ENCODE assay signal across 10 cellular contexts in genomic region chr7:25852995-25853713, GRCh38.
A peak's percentile ranks its signal among the peaks of the same experiment; 100 is the strongest.
DNase-seq lines count a peak whose midpoint lies in the region; ATAC-seq and TF ChIP-seq lines count a peak whose summit lies in the region.
"Had no signal": no experiment of that assay in that cellular context is flagged by ENCODE, and none has a peak within 500 bp of the region (broad histone marks: within the 10 kb centered on the region; RNA-seq: fewer than 3 reads in every experiment).

No MANE protein-coding gene starts in this region.

- peaks cover 26% of the 10 kb centered on the region for H3K4me1 Mint-ChIP-seq in progenitor cell of endocrine pancreas (ENCODE audit: low read depth)

- H3K36me3 ChIP-seq in GM23248 (ENCODE audit: low read depth) = no peaks in the 10 kb centered on the region
- H3K36me3 ChIP-seq in NT2/D1 (ENCODE audit: insufficient read depth, insufficient read length, low read length) = no peaks in the 10 kb centered on the region
- H3K36me3 ChIP-seq in esophagus squamous epithelium = no peaks in the 10 kb centered on the region

- intact Hi-C loops in esophagus squamous epithelium (cut with DNase I) = loop anchor here (5.0 to 10.0 kb wide), 4 partner anchors 286 to 1312 kb away; partner anchors contain the start of gene HOXA9

- peaks cover 28% of the 10 kb centered on the region for H3K27me3 Mint-ChIP-seq in progenitor cell of endocrine pancreas

- peak overlapping the region; percentile 97; the same call in 1 of the 2 replicates for H3K27ac ChIP-seq in GM23248
- peak overlapping the region; percentile 77 to 89 (median 86) for H3K27ac ChIP-seq in esophagus squamous epithelium

- TF ChIP-seq CTCF in esophagus squamous epithelium (IDR thresholded peaks at IDR 0.05) = no peak
- no peak for TF ChIP-seq CTCF in progenitor cell of endocrine pancreas (IDR thresholded peaks at IDR 0.05; ENCODE audit: unreplicated experiment)

- in situ Hi-C loops in GM23248 (cut with MboI) = loop anchor here (5.0 to 10.0 kb wide), 3 partner anchors 466 to 1322 kb away; partner anchors contain the start of gene HOXA10

- peak overlapping the region; percentile 81 for H2AFZ ChIP-seq in GM23248

- no peaks in the 10 kb centered on the region for H3K9me3 Mint-ChIP-seq in progenitor cell of endocrine pancreas (ENCODE audit: low read depth)

- no peaks in the 10 kb centered on the region for H3K36me3 Mint-ChIP-seq in progenitor cell of endocrine pancreas (ENCODE audit: insufficient read depth)

- peak; percentile 20 for DNase-seq in GM23248
- no peak for DNase-seq in NT2/D1 (ENCODE audit: low read depth, low spot score)
- DNase-seq in esophagus squamous epithelium (lab: John Stamatoyannopoulos, UW) = no peak
- no peak for DNase-seq in progenitor cell of endocrine pancreas (ENCODE audit: low spot score, unreplicated experiment)
- DNase-seq in DMS79 (lab: John Stamatoyannopoulos, UW) = no peak
- DNase-seq in NCI-H1694 treated with DMSO at 0.1 percent for 48 hours (lab: John Stamatoyannopoulos, UW) = no peak
- DNase-seq: activated CD8-positive, alpha-beta memory T cell treated with anti-CD3 and anti-CD28 coated beads for 24 hours; DMS153 had no signal

- H4K20me1 ChIP-seq in GM23248 (ENCODE audit: insufficient read depth) = no peaks in the 10 kb centered on the region

- peak overlapping the region; percentile 12 for H3K4me3 Mint-ChIP-seq in progenitor cell of endocrine pancreas (ENCODE audit: low read depth)

- H3K27ac Mint-ChIP-seq in progenitor cell of endocrine pancreas = no peak overlapping the region

- H3K4me1 ChIP-seq in GM23248 (ENCODE audit: insufficient read depth) = peaks cover 66% of the 10 kb centered on the region
- peaks cover 2% of the 10 kb centered on the region for H3K4me1 ChIP-seq in NT2/D1 (ENCODE audit: insufficient read depth, insufficient read length)
- peaks cover 14 to 85% (median 24%) of the 10 kb centered on the region in 3 donors for H3K4me1 ChIP-seq in esophagus squamous epithelium

- WGBS in GM23248 (ENCODE audit: low coverage in 1 of 2, low lambda C conversion rate in 2 of 2, missing lambda C conversion rate in 2 of 2), 2 experiments = 38 to 44% methylated on average over 13 of the region's 13 CpGs
- WGBS in esophagus squamous epithelium, 2 donors = 27 to 35% methylated on average over 12 of the region's 13 CpGs

- no peaks in the 10 kb centered on the region for H3K9me2 ChIP-seq in GM23248 (ENCODE audit: insufficient read depth)

- TF ChIP-seq POLR2A in esophagus squamous epithelium (IDR thresholded peaks at IDR 0.05) = no peak

- H3K4me2 ChIP-seq in GM23248 (ENCODE audit: unreplicated experiment) = peak overlapping the region; percentile 81

- H3K9ac ChIP-seq in GM23248 (peak overlapping the region; percentile 77), NT2/D1 (ENCODE audit: insufficient read length, low read depth) (peak overlapping the region; percentile 58)

- ATAC-seq in GM18909 (IDR thresholded peaks at IDR 0.05; ENCODE audit: poor library complexity, unreplicated experiment) (no peak), GM19397 (IDR thresholded peaks at IDR 0.05; ENCODE audit: unreplicated experiment) (no peak)

- H3K79me2 ChIP-seq in GM23248 (ENCODE audit: insufficient read depth) = peaks cover 6% of the 10 kb centered on the region; the same call in 1 of the 2 replicates

- H3F3A ChIP-seq in GM23248 (ENCODE audit: insufficient read depth) = peaks cover 58% of the 10 kb centered on the region

- H3K9me3 ChIP-seq in GM23248 (ENCODE audit: low read depth) (no peaks in the 10 kb centered on the region), NT2/D1 (ENCODE audit: insufficient read depth, low read length) (no peaks in the 10 kb centered on the region), esophagus squamous epithelium (peaks cover 0 to 6% (median 0%) of the 10 kb centered on the region in 3 donors)

- H3K4me3 ChIP-seq in GM23248 = peak overlapping the region; percentile 64
- peak overlapping the region; percentile 43 for H3K4me3 ChIP-seq in NT2/D1 (ENCODE audit: insufficient read length, low read depth)
- peak overlapping the region in 1 of 4 donors; percentile 56 for H3K4me3 ChIP-seq in esophagus squamous epithelium

- H3K27me3 ChIP-seq in GM23248 (replicated peaks; ENCODE audit: insufficient read depth) = no peaks in the 10 kb centered on the region
- H3K27me3 ChIP-seq in NT2/D1 (ENCODE audit: insufficient read depth, insufficient read length) = peaks cover 50% of the 10 kb centered on the region
- peaks cover 10 to 89% (median 44%) of the 10 kb centered on the region in 4 donors for H3K27me3 ChIP-seq in esophagus squamous epithelium
